Comparison of ENCODE assay signal across 8 cellular contexts in genomic region chr10:92590623-92591549, GRCh38. TPM values are rescaled to one million over a fixed set of nuclear protein-coding genes. Genes with fewer than 3 reads are reported as not detected.
DNase-seq lines count a peak whose midpoint lies in the region; ATAC-seq and TF ChIP-seq lines count a peak whose summit lies in the region.

No MANE protein-coding gene starts in this region.

- DNase-seq in AG04449 (ENCODE audit: low read depth, low spot score) (no peak), GM12865 (ENCODE audit: low read depth) (peak; percentile 80), NCI-H524 treated with DMSO at 0.1 percent for 48 hours (lab: John Stamatoyannopoulos, UW) (peak; percentile 18), adipocyte (ENCODE audit: low read depth) (peak; percentile 79), right cardiac atrium (peak; percentile 50 to 75 (median 71)), retina (peak; percentile 57)

- peak overlapping the region; percentile 99 for H3K27ac ChIP-seq in right cardiac atrium (ENCODE audit: low read length)

- 34% methylated on average over 19 of the region's 19 CpGs for WGBS in right cardiac atrium

- peak; percentile 38 for TF ChIP-seq CTCF in AG04449 (IDR thresholded peaks at IDR 0.05; ENCODE audit: insufficient read depth, low read length, missing control alignments)
- peak; percentile 45 for TF ChIP-seq CTCF in GM12865 (IDR thresholded peaks at IDR 0.05; ENCODE audit: insufficient read depth, low read depth, low read length, missing control alignments)

- intact Hi-C loops in right cardiac atrium (cut with DNase I), result no loop called here

- CTCF ChIA-PET in AG04449 (lab: Yijun Ruan, JAX), result interaction anchor here (0.8 to 2.0 kb wide), 9 partner anchors 9 to 292 kb away, joined by 3 to 19 read pairs (median 4); partner anchors contain the start of genes HHEX and IDE

- H3K4me3 ChIP-seq in AG04449 (ENCODE audit: low read depth, low read length) (peak overlapping the region; percentile 78), GM12865 (ENCODE audit: low read depth, low read length) (peak overlapping the region; percentile 94), adipocyte (ENCODE audit: low read length) (peak overlapping the region; percentile 90), right cardiac atrium (ENCODE audit: low read length) (peak overlapping the region; percentile 81)

- no peaks in the 10 kb centered on the region for H3K27me3 ChIP-seq in adipocyte (replicated peaks; ENCODE audit: control insufficient read depth, insufficient read depth, low read length)
- H3K27me3 ChIP-seq in right cardiac atrium (ENCODE audit: control insufficient read depth, insufficient read depth), result no peaks in the 10 kb centered on the region

- POLR2A ChIA-PET in AG04449 (lab: Yijun Ruan, JAX), result interaction anchor here (0.7 to 1.4 kb wide), 3 partner anchors 10 to 889 kb away, joined by 3 to 8 read pairs (median 3); partner anchors contain the start of gene IDE

- H3K36me3 ChIP-seq in adipocyte (ENCODE audit: control insufficient read depth, insufficient read depth, low read length, severe bottlenecking), result no peaks in the 10 kb centered on the region

- H3K4me1 ChIP-seq in adipocyte (ENCODE audit: control insufficient read depth, insufficient read depth, low read length) (peaks cover 25% of the 10 kb centered on the region), right cardiac atrium (ENCODE audit: control insufficient read depth, insufficient read depth, low read length) (no peaks in the 10 kb centered on the region)

- ATAC-seq in HG02798 (IDR thresholded peaks at IDR 0.05; ENCODE audit: poor library complexity, unreplicated experiment), result peak; percentile 10
- peak; percentile 4 to 26 for ATAC-seq in right cardiac atrium
- no peak for ATAC-seq in GM19467 (IDR thresholded peaks at IDR 0.05; ENCODE audit: unreplicated experiment)

- peak overlapping the region; percentile 90 for H3K9ac ChIP-seq in adipocyte (ENCODE audit: low read length)

- no peaks in the 10 kb centered on the region for H3K9me3 ChIP-seq in adipocyte (ENCODE audit: control insufficient read depth, low read length)
- H3K9me3 ChIP-seq in right cardiac atrium (ENCODE audit: control insufficient read depth, low read length), result no peaks in the 10 kb centered on the region

RNA-seq across cellular contexts. Expression of gene KIF11, which starts 2.0 kb away (rescaled TPM):
- 1 to 10 TPM in 2 of 4 donors, under 1 TPM in 2; 0.31 to 1.7 (median 1.00) TPM for total RNA-seq in right cardiac atrium
- 0.38 TPM for polyA plus RNA-seq in right cardiac atrium

RNA-seq across cellular contexts. Expression of gene IDE, which starts 17.0 kb away (rescaled TPM):
- 10 to 100 TPM; 39.7 to 54.1 (median 49.7) TPM for total RNA-seq in right cardiac atrium
- 13.4 TPM for polyA plus RNA-seq in right cardiac atrium
